ENCODE assay signal across 1 cellular context in genomic region chr1:45518366-45518765, GRCh38.
TF ChIP-seq lines count a peak whose summit lies in the region.

No MANE protein-coding gene starts in this region.

TF ChIP-seq in K562, 482 proteins besides CTCF, POLR2A, EP300 and RAD21:
- peak; percentile 10 for TF ChIP-seq PRDM10 (IDR thresholded peaks at IDR 0.05; ENCODE audit: partially characterized antibody)
- 0 out of 2 replicates have a peak, but pooled peaks have one; percentile 28 for TF ChIP-seq FOXA1 (IDR thresholded peaks at IDR 0.05; ENCODE audit: borderline replicate concordance)
TF ChIP-seq in K562: peak in this region for 2; not testable (repeated sequence) for 480.
